ENCODE assay signal across 8 cellular contexts in the genomic region with DNA sequence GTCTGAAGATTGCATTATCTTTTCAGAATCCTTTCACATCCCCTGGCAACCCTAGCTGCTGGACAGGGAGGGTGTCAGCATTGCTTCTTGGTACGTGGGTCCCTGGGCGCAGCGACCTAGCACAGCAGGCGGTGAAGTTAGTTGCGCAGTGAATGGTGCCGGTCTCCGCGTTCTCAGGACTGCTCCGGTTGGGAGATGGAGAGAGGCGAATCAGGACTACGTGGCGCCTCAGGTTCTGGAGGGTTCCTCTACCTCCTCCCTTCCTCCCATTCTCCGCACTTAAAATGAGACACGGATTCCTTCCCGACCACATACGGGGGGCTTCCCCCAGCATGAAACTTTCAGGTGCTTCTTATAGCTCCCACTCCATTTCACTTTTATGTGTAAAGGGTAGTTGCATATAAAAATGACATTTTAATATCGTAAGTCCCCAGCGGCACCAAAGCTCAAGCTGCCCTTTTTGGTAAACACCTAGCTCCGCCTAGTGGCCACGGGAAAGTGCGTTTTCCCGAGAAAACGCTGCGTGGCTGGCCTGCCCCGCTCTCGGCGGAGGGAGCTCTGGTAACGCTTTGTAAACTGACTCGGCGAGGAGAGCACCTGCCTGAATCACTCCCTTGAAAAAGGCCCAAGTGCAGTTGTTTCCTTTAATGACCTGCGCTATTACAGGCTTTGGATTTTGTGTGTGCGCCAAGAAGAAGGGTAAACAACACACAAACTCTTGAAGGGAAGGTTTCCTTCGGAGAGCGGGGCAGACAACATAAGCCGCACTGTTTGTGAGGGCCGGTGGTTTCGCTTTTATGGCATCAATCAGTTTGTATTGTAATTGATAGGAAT. TPM values are rescaled to one million over a fixed set of nuclear protein-coding genes. Genes with fewer than 3 reads are reported as not detected.
A peak's percentile ranks its signal among the peaks of the same experiment; 100 is the strongest.
DNase-seq lines count a peak whose midpoint lies in the region; ATAC-seq and TF ChIP-seq lines count a peak whose summit lies in the region.

No MANE protein-coding gene starts in this region.

- peak overlapping the region; percentile 77 for H3K4me3 Mint-ChIP-seq in activated T-helper 1 cell treated with anti-CD3 and anti-CD28 coated beads, Interleukin-12 subunit alpha, Interleukin-12 subunit beta, Interleukin-2, Interleukin-4 antibody, amounts not matched to agents 30 ng/mL and 10 ng/mL and 1 ng/mL, durations not matched to agents 14 hours and 24 hours and 36 hours
- H3K4me3 Mint-ChIP-seq in naive thymus-derived CD8-positive, alpha-beta T cell = peak overlapping the region; percentile 74 to 90 (median 84)

- intact Hi-C loops in activated T-helper 1 cell treated with anti-CD3 and anti-CD28 coated beads, Interleukin-12 subunit alpha, Interleukin-12 subunit beta, Interleukin-2, Interleukin-4 antibody, amounts not matched to agents 30 ng/mL and 10 ng/mL and 1 ng/mL, durations not matched to agents 14 hours and 24 hours and 36 hours (cut with micrococcal nuclease) = loop anchor here (1.0 to 10.0 kb wide), 11 partner anchors 52 to 638 kb away; a partner anchor contains a TSS

- H3K4me3 ChIP-seq in AG09309 (ENCODE audit: control insufficient read depth, low read depth, low read length) (peak overlapping the region; percentile 54), fibroblast of lung (replicated peaks in 1 of 4; ENCODE audit: control extremely low read depth in 1 of 4, insufficient read depth in 1 of 4, low read depth in 3 of 4, low read length in 4 of 4) (peak overlapping the region; percentile 60 to 77 (median 72))

- peak; percentile 90 for TF ChIP-seq CTCF in AG09309 (IDR thresholded peaks at IDR 0.05; ENCODE audit: control insufficient read depth, insufficient read depth, low read depth, low read length, missing control alignments)
- TF ChIP-seq CTCF in fibroblast of lung (conservative IDR thresholded peaks at IDR 0.05 in 1 of 2, IDR thresholded peaks at IDR 0.05 in 1 of 2; ENCODE audit: low read depth in 1 of 2, low read length in 2 of 2) = peak; percentile 98 to 99

- ATAC-seq in GM18909 (IDR thresholded peaks at IDR 0.05; ENCODE audit: poor library complexity, unreplicated experiment) = peak; percentile 50
- ATAC-seq in naive thymus-derived CD8-positive, alpha-beta T cell = peak; percentile 71 to 84

- no peaks in the 10 kb centered on the region for H3K9me3 Mint-ChIP-seq in activated T-helper 1 cell treated with anti-CD3 and anti-CD28 coated beads, Interleukin-12 subunit alpha, Interleukin-12 subunit beta, Interleukin-2, Interleukin-4 antibody, amounts not matched to agents 30 ng/mL and 10 ng/mL and 1 ng/mL, durations not matched to agents 14 hours and 24 hours and 36 hours
- H3K9me3 Mint-ChIP-seq in naive thymus-derived CD8-positive, alpha-beta T cell = no peaks in the 10 kb centered on the region

- peaks cover under 1% of the 10 kb centered on the region for H3K27me3 Mint-ChIP-seq in activated T-helper 1 cell treated with anti-CD3 and anti-CD28 coated beads, Interleukin-12 subunit alpha, Interleukin-12 subunit beta, Interleukin-2, Interleukin-4 antibody, amounts not matched to agents 30 ng/mL and 10 ng/mL and 1 ng/mL, durations not matched to agents 14 hours and 24 hours and 36 hours (ENCODE audit: insufficient read depth)
- H3K27me3 Mint-ChIP-seq in naive thymus-derived CD8-positive, alpha-beta T cell = no peaks in the 10 kb centered on the region

- H3K27ac Mint-ChIP-seq in activated T-helper 1 cell treated with anti-CD3 and anti-CD28 coated beads, Interleukin-12 subunit alpha, Interleukin-12 subunit beta, Interleukin-2, Interleukin-4 antibody, amounts not matched to agents 30 ng/mL and 10 ng/mL and 1 ng/mL, durations not matched to agents 14 hours and 24 hours and 36 hours = peak overlapping the region; percentile 4
- peak overlapping the region in 9 of 10 donors; percentile 35 to 89 (median 76) for H3K27ac Mint-ChIP-seq in naive thymus-derived CD8-positive, alpha-beta T cell

- no peaks in the 10 kb centered on the region for H3K9me3 ChIP-seq in fibroblast of lung (ENCODE audit: control insufficient read depth, insufficient read depth, low read depth, low read length)

- no peaks in the 10 kb centered on the region for H3K4me1 ChIP-seq in fibroblast of lung (ENCODE audit: control insufficient read depth, extremely low read depth, insufficient read depth, low read length)

- POLR2A ChIA-PET in naive thymus-derived CD8-positive, alpha-beta T cell (lab: Charles Lee) = interaction anchor here (0.6 to 1.5 kb wide), 5 partner anchors 81 to 335 kb away, joined by 3 to 6 read pairs (median 4); a partner anchor contains a TSS

- H3K36me3 ChIP-seq in fibroblast of lung (ENCODE audit: control insufficient read depth, insufficient read depth, low read length) = no peaks in the 10 kb centered on the region

- no peaks in the 10 kb centered on the region for H3K79me2 ChIP-seq in fibroblast of lung (ENCODE audit: control insufficient read depth, insufficient read depth, low read length)

- H3K4me1 Mint-ChIP-seq in activated T-helper 1 cell treated with anti-CD3 and anti-CD28 coated beads, Interleukin-12 subunit alpha, Interleukin-12 subunit beta, Interleukin-2, Interleukin-4 antibody, amounts not matched to agents 30 ng/mL and 10 ng/mL and 1 ng/mL, durations not matched to agents 14 hours and 24 hours and 36 hours (ENCODE audit: low read depth) = peaks cover 42% of the 10 kb centered on the region
- H3K4me1 Mint-ChIP-seq in naive thymus-derived CD8-positive, alpha-beta T cell = peaks cover 19 to 33% (median 29%) of the 10 kb centered on the region in 4 donors

- H3K36me3 Mint-ChIP-seq in activated T-helper 1 cell treated with anti-CD3 and anti-CD28 coated beads, Interleukin-12 subunit alpha, Interleukin-12 subunit beta, Interleukin-2, Interleukin-4 antibody, amounts not matched to agents 30 ng/mL and 10 ng/mL and 1 ng/mL, durations not matched to agents 14 hours and 24 hours and 36 hours (ENCODE audit: low read depth) = peaks cover 2% of the 10 kb centered on the region
- H3K36me3 Mint-ChIP-seq in naive thymus-derived CD8-positive, alpha-beta T cell = no peaks in the 10 kb centered on the region

- peak overlapping the region; percentile 94 for H2AFZ ChIP-seq in fibroblast of lung (ENCODE audit: low read length)

- DNase-seq in AG09309 (ENCODE audit: low read depth) = peak; percentile 46
- peak; percentile 71 for DNase-seq in HuH-7.5 (ENCODE audit: low spot score)
- DNase-seq in RKO (ENCODE audit: low spot score) = peak; percentile 76
- peak; percentile 64 for DNase-seq in activated T-helper 1 cell treated with anti-CD3 and anti-CD28 coated beads, Interleukin-12 subunit alpha, Interleukin-12 subunit beta, Interleukin-2, Interleukin-4 antibody, amounts not matched to agents 30 ng/mL and 10 ng/mL and 1 ng/mL, durations not matched to agents 14 hours and 24 hours and 36 hours (ENCODE audit: low spot score)
- peak; percentile 77 to 86 for DNase-seq in fibroblast of lung (ENCODE audit: low read depth in 2 of 2)
- peak; percentile 44 to 83 (median 61) for DNase-seq in naive thymus-derived CD8-positive, alpha-beta T cell
- peak; percentile 61 for DNase-seq in stimulated activated CD8-positive, alpha-beta memory T cell treated with anti-CD3 and anti-CD28 coated beads, Interleukin-7, amount 100 ng/mL, for 4 hours (ENCODE audit: low read depth in 2 of 2)

- H3K27me3 ChIP-seq in fibroblast of lung (ENCODE audit: control insufficient read depth, insufficient read depth, low read length) = peaks cover 5% of the 10 kb centered on the region

- H3K27ac ChIP-seq in fibroblast of lung (ENCODE audit: insufficient read depth, low read length) = peak overlapping the region; percentile 17

- peak overlapping the region; percentile 100 for H3K4me2 ChIP-seq in fibroblast of lung (ENCODE audit: extremely low read depth, insufficient read depth, low read length)

- peak overlapping the region; percentile 51 for H3K9ac ChIP-seq in fibroblast of lung (ENCODE audit: insufficient read depth, low read length)

- no peaks in the 10 kb centered on the region for H4K20me1 ChIP-seq in fibroblast of lung (ENCODE audit: control insufficient read depth, extremely low read depth, insufficient read depth, low read length)

RNA-seq across cellular contexts. Expression of a gene that starts 32.9 kb away (rescaled TPM):
- total RNA-seq in activated T-helper 1 cell treated with anti-CD3 and anti-CD28 coated beads, Interleukin-12 subunit alpha, Interleukin-12 subunit beta, Interleukin-2, Interleukin-4 antibody, amounts not matched to agents 30 ng/mL and 10 ng/mL and 1 ng/mL, durations not matched to agents 14 hours and 24 hours and 36 hours = not detected in 2 replicates
- under 0.01 TPM in 1 of 2 replicates, not detected in the other for total RNA-seq in fibroblast of lung
- 0.01 TPM in 1 of 2 replicates, not detected in the other for polyA plus RNA-seq in fibroblast of lung
- polyA plus RNA-seq in fibroblast of lung (2012) = not detected in 2 replicates
- polyA minus RNA-seq in fibroblast of lung (ENCODE audit: low replicate concordance) = not detected in 2 replicates
- total RNA-seq in naive thymus-derived CD8-positive, alpha-beta T cell = not detected
- polyA plus RNA-seq in naive thymus-derived CD8-positive, alpha-beta T cell = not detected

Comparison
In these comparisons a context has a peak if more than half of its experiments do, and no peak if none do; other contexts are left out.
1. Peak in every context shown above with its lines: DNase-seq, ATAC-seq, H3K4me3 ChIP-seq and H3K27ac ChIP-seq.